Comparison of ENCODE assay signal across 8 cellular contexts in genomic region chr7:922334-923107, GRCh38. TPM values are rescaled to one million over a fixed set of nuclear protein-coding genes. Genes with fewer than 3 reads are reported as not detected.
DNase-seq lines count a peak whose midpoint lies in the region; ATAC-seq and TF ChIP-seq lines count a peak whose summit lies in the region.

No MANE protein-coding gene starts in this region.

- WGBS in esophagus muscularis mucosa, result 64% methylated on average over 19 of the region's 29 CpGs

- H3K9me3 ChIP-seq in esophagus muscularis mucosa (no peaks in the 10 kb centered on the region), MG63 (no peaks in the 10 kb centered on the region)

- no peak for TF ChIP-seq EP300 in esophagus muscularis mucosa (IDR thresholded peaks at IDR 0.05)

- H3K27ac ChIP-seq in esophagus muscularis mucosa (replicated peaks in 1 of 4), result peak overlapping the region in 3 of 4 donors; percentile 44 to 63 (median 57)

- H3K27me3 ChIP-seq in esophagus muscularis mucosa (no peaks in the 10 kb centered on the region), MG63 (no peaks in the 10 kb centered on the region)

- ATAC-seq in GM21619 (IDR thresholded peaks at IDR 0.05; ENCODE audit: unreplicated experiment), result peak; percentile 0

- CTCF ChIA-PET in HEK293T (lab: Yijun Ruan, JAX), result no interaction called here

- peaks cover 13 to 54% (median 46%) of the 10 kb centered on the region in 4 donors for H3K4me1 ChIP-seq in esophagus muscularis mucosa

- no peak for TF ChIP-seq POLR2A in esophagus muscularis mucosa (IDR thresholded peaks at IDR 0.05; ENCODE audit: low read depth)

- H3K36me3 ChIP-seq in esophagus muscularis mucosa, result peaks cover 0 to 42% (median 11%) of the 10 kb centered on the region in 4 donors
- no peaks in the 10 kb centered on the region for H3K36me3 ChIP-seq in MG63

- POLR2A ChIA-PET in HEK293T (lab: Yijun Ruan, JAX), result no interaction called here

- H3K4me3 ChIP-seq in esophagus muscularis mucosa (peak overlapping the region; percentile 10 to 20 (median 18)), MG63 (no peak overlapping the region)

- TF ChIP-seq CTCF in esophagus muscularis mucosa (IDR thresholded peaks at IDR 0.05), result no peak

- DNase-seq in activated CD4-positive, alpha-beta T cell treated with anti-CD3 and anti-CD28 coated beads for 4 hours, result peak; percentile 60 to 71
- DNase-seq in esophagus muscularis mucosa (ENCODE audit: extremely low spot score) (no peak), iPS-NIHi7 (ENCODE audit: extremely low spot score) (no peak), MG63 (no peak), kidney tubule cell (ENCODE audit: low spot score) (no peak), HEK293T (ENCODE audit: extremely low spot score) (no peak)
- DNase-seq in stimulated activated CD4-positive, alpha-beta T cell treated with anti-CD3 and anti-CD28 coated beads, Interleukin-4, amount 100 ng/mL, for 4 hours, result peak; percentile 50 to 61

- intact Hi-C loops in esophagus muscularis mucosa (cut with DNase I), result no loop called here

TF ChIP-seq in HEK293T, 16 proteins besides CTCF, POLR2A, EP300 and RAD21:
- TF ChIP-seq HDGF (IDR thresholded peaks at IDR 0.05; ENCODE audit: borderline replicate concordance), result no peak
- no peak for TF ChIP-seq L3MBTL2 (conservative IDR thresholded peaks at IDR 0.05)
TF ChIP-seq in HEK293T: peak in this region for 0.

RNA-seq across cellular contexts. Expression of gene ADAP1, which starts 32.0 kb away (rescaled TPM):
- total RNA-seq in esophagus muscularis mucosa, result 10 to 100 TPM; 41.9 to 94.2 (median 78.3) TPM
- 7.6 and 9.6 TPM in 2 replicates for total RNA-seq in MG63 (2014; rRNA removed; shearing (Covaris generic); ENCODE audit: low replicate concordance)

RNA-seq across cellular contexts. Expression of gene GET4, which starts 46.2 kb away (rescaled TPM):
- 10 to 100 TPM; 24.7 to 41.3 (median 35.2) TPM for total RNA-seq in esophagus muscularis mucosa
- total RNA-seq in MG63 (2014; rRNA removed; shearing (Covaris generic); ENCODE audit: low replicate concordance), result 58.2 and 58.9 TPM in 2 replicates

RNA-seq across cellular contexts. Expression of gene COX19, which starts 52.8 kb away (rescaled TPM):
- 10 to 100 TPM in 2 of 4 donors, 1 to 10 TPM in 2; 6.3 to 13.3 (median 9.7) TPM for total RNA-seq in esophagus muscularis mucosa
- total RNA-seq in MG63 (2014; rRNA removed; shearing (Covaris generic); ENCODE audit: low replicate concordance), result 4.4 and 10.1 TPM in 2 replicates

Comparison
In these comparisons a context has a peak if more than half of its experiments do, and no peak if none do; other contexts are left out.
1. DNase-seq: peak in activated CD4-positive, alpha-beta T cell treated with anti-CD3 and anti-CD28 coated beads for 4 hours (2 of 2) and stimulated activated CD4-positive, alpha-beta T cell treated with anti-CD3 and anti-CD28 coated beads, Interleukin-4, amount 100 ng/mL, for 4 hours (2 of 2); none in esophagus muscularis mucosa (single experiment), iPS-NIHi7 (single experiment), MG63 (single experiment), kidney tubule cell (single experiment) and HEK293T (single experiment).